In genomic region chr9:108101410-108101809, GRCh38 we compare ENCODE assay signal across 16 cellular contexts.
DNase-seq lines count a peak whose midpoint lies in the region; ATAC-seq and TF ChIP-seq lines count a peak whose summit lies in the region.
"Had no signal": no experiment of that assay in that cellular context is flagged by ENCODE, and none has a peak within 500 bp of the region (broad histone marks: within the 10 kb centered on the region; RNA-seq: fewer than 3 reads in every experiment).

No MANE protein-coding gene starts in this region.

- H3K4me2 ChIP-seq in OCI-LY7 (ENCODE audit: low read length), result no peak overlapping the region
- H3K4me2 ChIP-seq: BLaER1 had no signal

- BruUV-seq in OCI-LY7 (replicated peaks; lab: Mats Ljungman, UMichigan), result no TSS peak

- CTCF ChIA-PET in OCI-LY7 (lab: Charles Lee; ENCODE audit: unreplicated experiment), result no interaction called here

- TF ChIP-seq CTCF in esophagus muscularis mucosa (IDR thresholded peaks at IDR 0.05) (no peak), OCI-LY7 (conservative IDR thresholded peaks at IDR 0.05; ENCODE audit: low read length) (no peak), upper lobe of right lung (IDR thresholded peaks at IDR 0.05) (no peak)

- POLR2A ChIA-PET in OCI-LY7 (lab: Charles Lee), result interaction anchor here (1.0 kb wide), 1 partner anchor 13 kb away, joined by 3 read pairs; no protein-coding TSS in a partner anchor

- H3K36me3 ChIP-seq in esophagus muscularis mucosa (no peaks in the 10 kb centered on the region), OCI-LY7 (ENCODE audit: insufficient read depth, low read length) (no peaks in the 10 kb centered on the region), upper lobe of right lung (no peaks in the 10 kb centered on the region)
- H3K36me3 ChIP-seq: BE2C, BLaER1 had no signal

- H3K4me1 ChIP-seq in esophagus muscularis mucosa (no peaks in the 10 kb centered on the region), OCI-LY7 (ENCODE audit: insufficient read depth, low read length, poor library complexity, severe bottlenecking) (no peaks in the 10 kb centered on the region), upper lobe of right lung (no peaks in the 10 kb centered on the region)
- H3K4me1 ChIP-seq: BLaER1 had no signal

- intact Hi-C loops in esophagus muscularis mucosa (cut with DNase I), result no loop called here
- intact Hi-C loops in OCI-LY7 (cut with micrococcal nuclease; ENCODE audit: unreplicated experiment), result no loop called here
- intact Hi-C loops in upper lobe of right lung (cut with DNase I), result no loop called here

- H3K4me3 ChIP-seq in esophagus muscularis mucosa (no peak overlapping the region), OCI-LY7 (ENCODE audit: low read depth, low read length, poor library complexity, severe bottlenecking) (no peak overlapping the region), upper lobe of right lung (no peak overlapping the region)
- H3K4me3 ChIP-seq: BLaER1 had no signal

- no peaks in the 10 kb centered on the region for H3K9me3 ChIP-seq in esophagus muscularis mucosa
- no peaks in the 10 kb centered on the region for H3K9me3 ChIP-seq in OCI-LY7 (ENCODE audit: low read length)
- H3K9me3 ChIP-seq in upper lobe of right lung, result no peaks in the 10 kb centered on the region
- H3K9me3 ChIP-seq: BE2C, BLaER1 had no signal

- H3K27ac ChIP-seq in esophagus muscularis mucosa (replicated peaks in 1 of 4), result no peak overlapping the region
- no peak overlapping the region for H3K27ac ChIP-seq in OCI-LY7 (ENCODE audit: low read depth, low read length, poor library complexity, severe bottlenecking)
- H3K27ac ChIP-seq in upper lobe of right lung, result no peak overlapping the region
- H3K27ac ChIP-seq: BLaER1 had no signal

- H2AFZ ChIP-seq in OCI-LY7 (ENCODE audit: low read length), result no peak overlapping the region

- TF ChIP-seq POLR2A in esophagus muscularis mucosa (IDR thresholded peaks at IDR 0.05; ENCODE audit: low read depth), result no peak

- 88% methylated on average over 1 of the region's 1 CpG for WGBS in esophagus muscularis mucosa

- no peaks in the 10 kb centered on the region for H3K79me2 ChIP-seq in OCI-LY7 (ENCODE audit: insufficient read depth, low read depth, low read length)

- H4K20me1 ChIP-seq in OCI-LY7 (ENCODE audit: insufficient read depth, low read length), result no peaks in the 10 kb centered on the region
- H4K20me1 ChIP-seq: BLaER1 had no signal

- no peak for ATAC-seq in upper lobe of right lung

- TF ChIP-seq EP300 in esophagus muscularis mucosa (IDR thresholded peaks at IDR 0.05), result no peak

- DNase-seq in OCI-M1 (lab: John Stamatoyannopoulos, UW) (peak; percentile 35), esophagus muscularis mucosa (ENCODE audit: extremely low spot score) (peak; percentile 8), OCI-LY7 (ENCODE audit: low spot score) (no peak), DMS 273 treated with DMSO at 0.1 percent for 48 hours (lab: John Stamatoyannopoulos, UW) (no peak), upper lobe of right lung (no peak)
- DNase-seq: 8988T; ACHN; BE2C; C1 segment of cervical spinal cord; CD4-positive, alpha-beta memory T cell; CD4-positive, CD25-positive, alpha-beta regulatory T cell; CD8-positive, alpha-beta memory T cell; COR-L47; DMS79 treated with DMSO at 0.1 percent for 48 hours; GF-D8 had no signal

- no peaks in the 10 kb centered on the region for H3K9me2 ChIP-seq in OCI-LY7 (ENCODE audit: insufficient read depth, low read length)

- H3K27me3 ChIP-seq in esophagus muscularis mucosa (no peaks in the 10 kb centered on the region), upper lobe of right lung (no peaks in the 10 kb centered on the region)
- H3K27me3 ChIP-seq: BE2C, BLaER1 had no signal

Comparison
In these comparisons a context has a peak if more than half of its experiments do, and no peak if none do; other contexts are left out.
1. DNase-seq: peak in OCI-M1 (single experiment) and esophagus muscularis mucosa (single experiment); none in OCI-LY7 (single experiment), DMS 273 treated with DMSO at 0.1 percent for 48 hours (single experiment) and upper lobe of right lung (single experiment).